In the genomic region with DNA sequence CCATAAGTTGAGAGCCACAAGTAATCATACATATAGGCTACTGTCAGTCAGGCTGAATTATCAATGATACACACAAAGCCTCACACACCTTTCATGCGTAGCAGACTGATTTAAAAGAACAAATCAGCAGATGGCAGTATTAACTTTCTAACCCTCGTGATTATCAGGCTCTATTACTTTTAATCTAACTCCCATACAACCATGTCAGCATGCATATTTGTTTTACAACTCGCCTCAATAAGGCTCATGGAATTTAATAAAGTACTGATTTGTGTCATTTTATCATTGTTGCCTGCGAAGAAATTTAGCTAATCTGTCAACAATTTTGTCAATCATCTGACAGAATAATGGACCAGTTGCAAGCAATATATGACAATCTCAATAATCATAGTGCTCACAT, we compare ENCODE assay signal across 8 cellular contexts.
DNase-seq lines count a peak whose midpoint lies in the region; ATAC-seq, FAIRE-seq and TF ChIP-seq lines count a peak whose summit lies in the region.

No MANE protein-coding gene starts in this region.

- H3K4me3 ChIP-seq in Caco-2 (ENCODE audit: low read depth, low read length), result no peak overlapping the region

- no peaks in the 10 kb centered on the region for H3K9me3 Mint-ChIP-seq in Caco-2 (ENCODE audit: unreplicated experiment)

- H3K36me3 Mint-ChIP-seq in Caco-2 (ENCODE audit: insufficient read depth, unreplicated experiment), result no peaks in the 10 kb centered on the region

- CTCF ChIA-PET in Caco-2 (lab: Charles Lee), result interaction anchor here (0.8 kb wide), 1 partner anchor 293 kb away, joined by 3 read pairs; no protein-coding TSS in a partner anchor

- intact Hi-C loops in Caco-2 (cut with micrococcal nuclease; ENCODE audit: unreplicated experiment), result loop anchor here (1.0 to 10.0 kb wide), 3 partner anchors 236 to 654 kb away; no protein-coding TSS in a partner anchor

- peak; percentile 91 for FAIRE-seq in TTC549 (lab: Jason Lieb, UNC)

- POLR2A ChIA-PET in Caco-2 (lab: Charles Lee), result no interaction called here

- BruUV-seq in Caco-2 (replicated peaks; lab: Mats Ljungman, UMichigan), result no TSS peak

- peak in 1 of 2 experiments; percentile 26 for DNase-seq in Caco-2
- peak; percentile 72 for DNase-seq in Kasumi-1 (lab: John Stamatoyannopoulos, UW)
- peak; percentile 20 for DNase-seq in kidney glomerular epithelial cell (lab: John Stamatoyannopoulos, UW)
- no peak for DNase-seq in activated effector memory CD4-positive, alpha-beta T cell treated with Interleukin-2 at 50 U/mL for 16 hours
- DNase-seq in superior temporal gyrus (ENCODE audit: extremely low spot score), result no peak

- H3K4me3 Mint-ChIP-seq in Caco-2 (ENCODE audit: unreplicated experiment), result no peak overlapping the region

- peaks cover 4% of the 10 kb centered on the region for H3K4me1 ChIP-seq in Caco-2

- no peaks in the 10 kb centered on the region for H3K9me3 ChIP-seq in Caco-2

- H3K36me3 ChIP-seq in Caco-2 (ENCODE audit: control insufficient read depth, insufficient read depth, low read length), result no peaks in the 10 kb centered on the region

- TF ChIP-seq CTCF in Caco-2 (IDR thresholded peaks at IDR 0.05; ENCODE audit: insufficient read depth in 1 of 2, low read depth in 1 of 2, low read length in 1 of 2, severe bottlenecking in 1 of 2, unreplicated experiment in 1 of 2), result peak; percentile 34 to 41

- H3K27me3 Mint-ChIP-seq in Caco-2 (ENCODE audit: insufficient read depth, unreplicated experiment), result no peaks in the 10 kb centered on the region

- no peak overlapping the region for H3K27ac Mint-ChIP-seq in Caco-2 (ENCODE audit: unreplicated experiment)

- ATAC-seq in GM19351 (IDR thresholded peaks at IDR 0.05; ENCODE audit: unreplicated experiment), result no peak
- no peak for ATAC-seq in GM18861 (IDR thresholded peaks at IDR 0.05; ENCODE audit: unreplicated experiment)

- no peaks in the 10 kb centered on the region for H3K27me3 ChIP-seq in Caco-2 (replicated peaks; ENCODE audit: control insufficient read depth, insufficient read depth, low read length)

- H3K4me1 Mint-ChIP-seq in Caco-2 (ENCODE audit: low read depth, unreplicated experiment), result no peaks in the 10 kb centered on the region

Comparison
In these comparisons a context has a peak if more than half of its experiments do, and no peak if none do; other contexts are left out.
1. DNase-seq: peak in Kasumi-1 (2 of 2) and kidney glomerular epithelial cell (single experiment); none in activated effector memory CD4-positive, alpha-beta T cell treated with Interleukin-2 at 50 U/mL for 16 hours (single experiment) and superior temporal gyrus (single experiment).